ENCODE assay signal across 11 cellular contexts in genomic region chr10:119412244-119412750, GRCh38.
DNase-seq lines count a peak whose midpoint lies in the region; ATAC-seq and TF ChIP-seq lines count a peak whose summit lies in the region.
"Had no signal": no experiment of that assay in that cellular context is flagged by ENCODE, and none has a peak within 500 bp of the region (broad histone marks: within the 10 kb centered on the region; RNA-seq: fewer than 3 reads in every experiment).

No MANE protein-coding gene starts in this region.

- ATAC-seq in HG02840 (IDR thresholded peaks at IDR 0.05; ENCODE audit: low FRiP score, unreplicated experiment): no peak
- no peak for ATAC-seq in activated T-helper 17 cell treated with anti-CD3 and anti-CD28 coated beads, Interleukin-2, amount 50 U/mL, for 72 hours (replicated peaks)
- ATAC-seq: naive thymus-derived CD8-positive, alpha-beta T cell; stimulated activated naive B cell treated with anti-CD40 and anti-IgM and Interleukin-4, amounts not matched to agents 10 μg/mL and 1 μg/mL and 100 μg/mL, for 72 hours; T-cell had no signal

- no peak for TF ChIP-seq RAD21 in SK-N-SH (IDR thresholded peaks at IDR 0.05; ENCODE audit: low read length)

- H3K79me2 ChIP-seq in SK-N-SH (ENCODE audit: insufficient read depth): no peaks in the 10 kb centered on the region

- H3K27ac Mint-ChIP-seq in activated T-helper 17 cell treated with anti-CD3 and anti-CD28 coated beads, Interleukin-2, amount 50 U/mL, for 72 hours: no peak overlapping the region
- H3K27ac Mint-ChIP-seq: activated naive CD8-positive, alpha-beta T cell treated with anti-CD3 and anti-CD28 coated beads, Interleukin-2, amount 10 ng/mL, durations not matched to agents 7 days and 5 days; stimulated activated naive B cell treated with anti-CD40 and anti-IgM and Interleukin-4, amounts not matched to agents 10 μg/mL and 1 μg/mL and 100 μg/mL, for 72 hours; T-cell had no signal

- TF ChIP-seq EP300 in SK-N-SH (IDR thresholded peaks at IDR 0.05; ENCODE audit: borderline replicate concordance in 1 of 2, low read depth in 1 of 2, low read length in 1 of 2) (no peak), tibial nerve (IDR thresholded peaks at IDR 0.05) (peak; percentile 85 to 88)

- H3K27ac ChIP-seq in SK-N-SH (ENCODE audit: low read depth in 2 of 2, low read length in 1 of 2): peak overlapping the region; percentile 36 to 95; a peak in 3 of 4 replicates
- H3K27ac ChIP-seq in tibial nerve: peak overlapping the region; percentile 44 to 87 (median 76)

- peak overlapping the region; percentile 30; the same call in 1 of the 2 replicates for H2AFZ ChIP-seq in SK-N-SH (ENCODE audit: low read depth)

- POLR2A ChIA-PET in SK-N-SH (lab: Yijun Ruan, JAX): interaction anchor here (1.4 kb wide), 1 partner anchor 10 kb away, joined by 8 read pairs; no protein-coding TSS in a partner anchor

- no peaks in the 10 kb centered on the region for H3F3A ChIP-seq in SK-N-SH (replicated peaks; ENCODE audit: insufficient read depth)

- peaks cover 7 to 62% of the 10 kb centered on the region in 2 experiments; a peak in 2 of 4 replicates for H3K4me1 ChIP-seq in SK-N-SH (ENCODE audit: control insufficient read depth in 1 of 2, insufficient read depth in 2 of 2, low read depth in 1 of 2, low read length in 1 of 2)
- peaks cover 0 to 74% (median 22%) of the 10 kb centered on the region in 4 donors for H3K4me1 ChIP-seq in tibial nerve

- H3K4me1 Mint-ChIP-seq in activated T-helper 17 cell treated with anti-CD3 and anti-CD28 coated beads, Interleukin-2, amount 50 U/mL, for 72 hours: no peaks in the 10 kb centered on the region

- DNase-seq in SK-N-SH (peak; percentile 96), fibroblast of mammary gland (ENCODE audit: low read depth) (peak; percentile 68), midbrain (lab: John Stamatoyannopoulos, UW) (peak; percentile 58), tibial nerve (ENCODE audit: low spot score in 2 of 2) (peak; percentile 68 to 71), NCI-H82 treated with DMSO at 0.1 percent for 48 hours (lab: John Stamatoyannopoulos, UW; ENCODE audit: unreplicated experiment) (no peak)
- DNase-seq: activated naive CD8-positive, alpha-beta T cell treated with anti-CD3 and anti-CD28 coated beads, Interleukin-2, amount 10 ng/mL, durations not matched to agents 7 days and 5 days; naive thymus-derived CD8-positive, alpha-beta T cell; stimulated activated naive B cell treated with anti-CD40 and anti-IgM and Interleukin-4, amounts not matched to agents 10 μg/mL and 1 μg/mL and 100 μg/mL, for 72 hours; T-cell had no signal

- CTCF ChIA-PET in SK-N-SH (lab: Yijun Ruan, JAX): interaction anchor here (0.8 to 7.5 kb wide), 4 partner anchors 30 to 213 kb away, joined by 3 to 87 read pairs (median 28); partner anchors contain the start of gene GRK5

- H3K36me3 Mint-ChIP-seq in activated T-helper 17 cell treated with anti-CD3 and anti-CD28 coated beads, Interleukin-2, amount 50 U/mL, for 72 hours (ENCODE audit: low read depth): no peaks in the 10 kb centered on the region
- H3K36me3 Mint-ChIP-seq: activated naive CD8-positive, alpha-beta T cell treated with anti-CD3 and anti-CD28 coated beads, Interleukin-2, amount 10 ng/mL, durations not matched to agents 7 days and 5 days had no signal

- H3K4me3 ChIP-seq in SK-N-SH (ENCODE audit: low read depth in 2 of 2, low read length in 1 of 2): no peak overlapping the region
- H3K4me3 ChIP-seq in fibroblast of mammary gland (ENCODE audit: control insufficient read depth, low read depth, low read length): no peak overlapping the region
- no peak overlapping the region for H3K4me3 ChIP-seq in tibial nerve

- H3K9me3 ChIP-seq in SK-N-SH (no peaks in the 10 kb centered on the region), tibial nerve (no peaks in the 10 kb centered on the region)

- no peak overlapping the region for H3K9ac ChIP-seq in SK-N-SH

- H3K4me2 ChIP-seq in SK-N-SH: 0 out of 2 replicates have a peak overlapping the region, but pooled peaks have one; percentile 31

- H3K9me3 Mint-ChIP-seq in activated T-helper 17 cell treated with anti-CD3 and anti-CD28 coated beads, Interleukin-2, amount 50 U/mL, for 72 hours: no peaks in the 10 kb centered on the region
- H3K9me3 Mint-ChIP-seq: activated naive CD8-positive, alpha-beta T cell treated with anti-CD3 and anti-CD28 coated beads, Interleukin-2, amount 10 ng/mL, durations not matched to agents 7 days and 5 days; naive thymus-derived CD8-positive, alpha-beta T cell; stimulated activated naive B cell treated with anti-CD40 and anti-IgM and Interleukin-4, amounts not matched to agents 10 μg/mL and 1 μg/mL and 100 μg/mL, for 72 hours; T-cell had no signal

- no peaks in the 10 kb centered on the region for H3K9me2 ChIP-seq in SK-N-SH

- WGBS in SK-N-SH (ENCODE audit: low lambda C conversion rate): 40% methylated on average over 7 of the region's 21 CpGs
- 24 to 26% methylated on average over 10 to 15 of the region's 21 CpGs for WGBS in tibial nerve, 2 donors

- TF ChIP-seq POLR2A in tibial nerve (IDR thresholded peaks at IDR 0.05): no peak

- H3K27me3 Mint-ChIP-seq in activated T-helper 17 cell treated with anti-CD3 and anti-CD28 coated beads, Interleukin-2, amount 50 U/mL, for 72 hours: no peaks in the 10 kb centered on the region
- H3K27me3 Mint-ChIP-seq: activated naive CD8-positive, alpha-beta T cell treated with anti-CD3 and anti-CD28 coated beads, Interleukin-2, amount 10 ng/mL, durations not matched to agents 7 days and 5 days; naive thymus-derived CD8-positive, alpha-beta T cell; stimulated activated naive B cell treated with anti-CD40 and anti-IgM and Interleukin-4, amounts not matched to agents 10 μg/mL and 1 μg/mL and 100 μg/mL, for 72 hours; T-cell had no signal

- H3K4me3 Mint-ChIP-seq in activated T-helper 17 cell treated with anti-CD3 and anti-CD28 coated beads, Interleukin-2, amount 50 U/mL, for 72 hours: no peak overlapping the region
- H3K4me3 Mint-ChIP-seq: activated naive CD8-positive, alpha-beta T cell treated with anti-CD3 and anti-CD28 coated beads, Interleukin-2, amount 10 ng/mL, durations not matched to agents 7 days and 5 days; naive thymus-derived CD8-positive, alpha-beta T cell; stimulated activated naive B cell treated with anti-CD40 and anti-IgM and Interleukin-4, amounts not matched to agents 10 μg/mL and 1 μg/mL and 100 μg/mL, for 72 hours; T-cell had no signal

- TF ChIP-seq CTCF in SK-N-SH (IDR thresholded peaks at IDR 0.05) (no peak), fibroblast of mammary gland (conservative IDR thresholded peaks at IDR 0.05; ENCODE audit: control insufficient read depth, insufficient read depth, low read depth, low read length) (no peak), tibial nerve (IDR thresholded peaks at IDR 0.05) (no peak)

- H4K20me1 ChIP-seq in SK-N-SH (ENCODE audit: insufficient read depth): no peaks in the 10 kb centered on the region

- H3K36me3 ChIP-seq in SK-N-SH (replicated peaks in 1 of 2; ENCODE audit: control insufficient read depth in 1 of 2, insufficient read depth in 2 of 2, low read length in 1 of 2) (no peaks in the 10 kb centered on the region), tibial nerve (no peaks in the 10 kb centered on the region)

- no peaks in the 10 kb centered on the region for H3K27me3 ChIP-seq in SK-N-SH (ENCODE audit: insufficient read depth)
- H3K27me3 ChIP-seq in tibial nerve: no peaks in the 10 kb centered on the region

TF ChIP-seq in SK-N-SH, 30 proteins besides CTCF, POLR2A, EP300 and RAD21 (continues in another document):
- TF ChIP-seq MEF2A (IDR thresholded peaks at IDR 0.05; ENCODE audit: borderline replicate concordance, low read depth) (no peak), CHD2 (IDR thresholded peaks at IDR 0.05; ENCODE audit: low read length, partially characterized antibody) (peak; percentile 55), RXRA (IDR thresholded peaks at IDR 0.05; ENCODE audit: borderline replicate concordance, low read depth) (no peak), GATA2 (CRISPR knock-in tag; IDR thresholded peaks at IDR 0.05) (peak; percentile 14), JUND (IDR thresholded peaks at IDR 0.05) (no peak), TEAD4 (IDR thresholded peaks at IDR 0.05; ENCODE audit: borderline replicate concordance, insufficient read depth) (no peak), RFX5 (IDR thresholded peaks at IDR 0.05; ENCODE audit: low read length) (no peak), TCF12 (IDR thresholded peaks at IDR 0.05) (peak; percentile 72), POLR2AphosphoS5 (IDR thresholded peaks at IDR 0.05; ENCODE audit: low read depth, low read length) (no peak), NFIC (IDR thresholded peaks at IDR 0.05; ENCODE audit: borderline replicate concordance) (peak; percentile 75)
- TF ChIP-seq, protein P1, sequence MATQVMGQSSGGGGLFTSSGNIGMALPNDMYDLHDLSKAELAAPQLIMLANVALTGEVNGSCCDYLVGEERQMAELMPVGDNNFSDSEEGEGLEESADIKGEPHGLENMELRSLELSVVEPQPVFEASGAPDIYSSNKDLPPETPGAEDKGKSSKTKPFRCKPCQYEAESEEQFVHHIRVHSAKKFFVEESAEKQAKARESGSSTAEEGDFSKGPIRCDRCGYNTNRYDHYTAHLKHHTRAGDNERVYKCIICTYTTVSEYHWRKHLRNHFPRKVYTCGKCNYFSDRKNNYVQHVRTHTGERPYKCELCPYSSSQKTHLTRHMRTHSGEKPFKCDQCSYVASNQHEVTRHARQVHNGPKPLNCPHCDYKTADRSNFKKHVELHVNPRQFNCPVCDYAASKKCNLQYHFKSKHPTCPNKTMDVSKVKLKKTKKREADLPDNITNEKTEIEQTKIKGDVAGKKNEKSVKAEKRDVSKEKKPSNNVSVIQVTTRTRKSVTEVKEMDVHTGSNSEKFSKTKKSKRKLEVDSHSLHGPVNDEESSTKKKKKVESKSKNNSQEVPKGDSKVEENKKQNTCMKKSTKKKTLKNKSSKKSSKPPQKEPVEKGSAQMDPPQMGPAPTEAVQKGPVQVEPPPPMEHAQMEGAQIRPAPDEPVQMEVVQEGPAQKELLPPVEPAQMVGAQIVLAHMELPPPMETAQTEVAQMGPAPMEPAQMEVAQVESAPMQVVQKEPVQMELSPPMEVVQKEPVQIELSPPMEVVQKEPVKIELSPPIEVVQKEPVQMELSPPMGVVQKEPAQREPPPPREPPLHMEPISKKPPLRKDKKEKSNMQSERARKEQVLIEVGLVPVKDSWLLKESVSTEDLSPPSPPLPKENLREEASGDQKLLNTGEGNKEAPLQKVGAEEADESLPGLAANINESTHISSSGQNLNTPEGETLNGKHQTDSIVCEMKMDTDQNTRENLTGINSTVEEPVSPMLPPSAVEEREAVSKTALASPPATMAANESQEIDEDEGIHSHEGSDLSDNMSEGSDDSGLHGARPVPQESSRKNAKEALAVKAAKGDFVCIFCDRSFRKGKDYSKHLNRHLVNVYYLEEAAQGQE (IDR thresholded peaks at IDR 0.05; ENCODE audit: low read depth, low read length): no peak
